1 cellular context compared by ENCODE assay signal in genomic region chr14:25753130-25753529, GRCh38.
TF ChIP-seq lines count a peak whose summit lies in the region.

No MANE protein-coding gene starts in this region.

TF ChIP-seq in H1, 55 proteins besides CTCF, POLR2A, EP300 and RAD21:
- TF ChIP-seq SAP30 (IDR thresholded peaks at IDR 0.05; ENCODE audit: insufficient read depth, insufficient replicate concordance, low read length) (no peak), NRF1 (IDR thresholded peaks at IDR 0.05; ENCODE audit: low read depth, low read length) (no peak), CHD1 (IDR thresholded peaks at IDR 0.05; ENCODE audit: low read depth, low read length) (no peak), SRF (IDR thresholded peaks at IDR 0.05; ENCODE audit: low read depth, low read length) (no peak), TAF7 (optimal IDR thresholded peaks at IDR 0.05; ENCODE audit: borderline replicate concordance, low read depth, low read length) (no peak), SP1 (IDR thresholded peaks at IDR 0.05; ENCODE audit: low read depth, low read length) (no peak)
TF ChIP-seq in H1: peak in this region for 0.
